Comparison of ENCODE assay signal across 8 cellular contexts in genomic region chr12:57430117-57430930, GRCh38. TPM values are rescaled to one million over a fixed set of nuclear protein-coding genes. Genes with fewer than 3 reads are reported as not detected.
DNase-seq lines count a peak whose midpoint lies in the region; ATAC-seq and TF ChIP-seq lines count a peak whose summit lies in the region.

No MANE protein-coding gene starts in this region.

- peaks cover 9 to 26% (median 18%) of the 10 kb centered on the region in 4 donors for H3K4me1 ChIP-seq in stomach

- no peaks in the 10 kb centered on the region for H3K27me3 ChIP-seq in stomach

- TF ChIP-seq CTCF in choroid plexus epithelial cell (conservative IDR thresholded peaks at IDR 0.05; ENCODE audit: low read depth, low read length) (no peak), lower leg skin (IDR thresholded peaks at IDR 0.05) (no peak), stomach (IDR thresholded peaks at IDR 0.05) (no peak)

- H3K27ac ChIP-seq in stomach = peak overlapping the region; percentile 91 to 99 (median 95)

- no peaks in the 10 kb centered on the region for H3K9me3 ChIP-seq in stomach

- TF ChIP-seq POLR2A in lower leg skin (IDR thresholded peaks at IDR 0.05) (no peak), stomach (IDR thresholded peaks at IDR 0.05) (no peak)

- 1% methylated on average over 16 to 26 of the region's 74 CpGs for WGBS in lower leg skin, 2 donors
- WGBS in stomach, 5 donors = 0 to 1% (median 1%) methylated on average over 24 to 74 of the region's 74 CpGs

- peak; percentile 33 for DNase-seq in G401 (ENCODE audit: low spot score)
- DNase-seq in SW 1271 (lab: John Stamatoyannopoulos, UW) = peak; percentile 49 to 58
- DNase-seq in choroid plexus epithelial cell (ENCODE audit: low read depth) = peak; percentile 38
- peak; percentile 27 to 89 for DNase-seq in lower leg skin (ENCODE audit: low spot score in 2 of 2)
- DNase-seq in stomach = peak; percentile 47
- DNase-seq in SHP77 treated with DMSO at 0.1 percent for 48 hours (lab: John Stamatoyannopoulos, UW) = no peak

- in situ Hi-C loops in G401 (cut with HindIII; ENCODE audit: low sequenced_read_pairs) = no loop called here

- ATAC-seq in GM19463 (IDR thresholded peaks at IDR 0.05; ENCODE audit: unreplicated experiment) (peak; percentile 58), HG03558 (IDR thresholded peaks at IDR 0.05; ENCODE audit: extremely low read depth, unreplicated experiment) (peak; percentile 28)

- H3K4me3 ChIP-seq in choroid plexus epithelial cell (ENCODE audit: low read depth, low read length) (peak overlapping the region; percentile 62), lower leg skin (ENCODE audit: low read depth, poor library complexity, severe bottlenecking) (peak overlapping the region; percentile 45), stomach (peak overlapping the region; percentile 67 to 83 (median 76))

- no peak for TF ChIP-seq EP300 in stomach (IDR thresholded peaks at IDR 0.05)

- intact Hi-C loops in lower leg skin (cut with DNase I; ENCODE audit: low total_unique reads) (no loop called here), stomach (cut with DNase I; ENCODE audit: low total_unique reads) (no loop called here)

- peaks cover 0 to 7% (median 6%) of the 10 kb centered on the region in 4 donors for H3K36me3 ChIP-seq in stomach

RNA-seq across cellular contexts. Expression of gene R3HDM2, which starts 0.5 kb away (rescaled TPM):
- 6.3 and 8.9 TPM in 2 replicates for total RNA-seq in G401 (2014; rRNA removed; shearing (Covaris generic))
- total RNA-seq in lower leg skin = 10 to 100 TPM; 37.2 to 64.6 (median 54.3) TPM
- total RNA-seq in stomach = 10 to 100 TPM; 22.8 to 64.3 (median 30.5) TPM
- 10 to 100 TPM; 12.4 to 18.6 (median 13.9) TPM for polyA plus RNA-seq in stomach

RNA-seq across cellular contexts. Expression of gene INHBC, which starts 4.3 kb away (rescaled TPM):
- not detected in 2 replicates for total RNA-seq in G401 (2014; rRNA removed; shearing (Covaris generic))
- total RNA-seq in lower leg skin (not detected), stomach (under 1 TPM in 1 of 5 donors, not detected in 4; 0.37 TPM)
- polyA plus RNA-seq in stomach = not detected

RNA-seq across cellular contexts. Expression of gene INHBE, which starts 24.8 kb away (rescaled TPM):
- 0.43 and 0.78 TPM in 2 replicates for total RNA-seq in G401 (2014; rRNA removed; shearing (Covaris generic))
- total RNA-seq in lower leg skin (not detected), stomach (not detected)
- polyA plus RNA-seq in stomach = not detected

RNA-seq across cellular contexts. Expression of gene GLI1, which starts 29.3 kb away (rescaled TPM):
- total RNA-seq in G401 (2014; rRNA removed; shearing (Covaris generic)) = 4.7 and 6.4 TPM in 2 replicates
- 10 to 100 TPM in 1 of 4 donors, 1 to 10 TPM in 1, under 1 TPM in 2; 0.19 to 13.4 (median 1.9) TPM for total RNA-seq in lower leg skin
- total RNA-seq in stomach = 1 to 10 TPM in 1 of 5 donors, under 1 TPM in 4; 0.14 to 4.0 (median 0.58) TPM
- polyA plus RNA-seq in stomach = 1 to 10 TPM in 2 of 3 donors, under 1 TPM in 1; 0.53 to 2.7 (median 1.7) TPM

RNA-seq across cellular contexts. Expression of gene ARHGAP9, which starts 49.3 kb away (rescaled TPM):
- total RNA-seq in G401 (2014; rRNA removed; shearing (Covaris generic)) = 0.18 TPM in 1 of 2 replicates, not detected in the other
- 1 to 10 TPM; 2.3 to 6.6 (median 3.1) TPM for total RNA-seq in lower leg skin
- 10 to 100 TPM in 1 of 5 donors, 1 to 10 TPM in 3, not detected in 1; 2.3 to 28.1 (median 5.8) TPM for total RNA-seq in stomach
- polyA plus RNA-seq in stomach = 10 to 100 TPM in 1 of 3 donors, 1 to 10 TPM in 2; 5.8 to 11.1 (median 7.5) TPM
